Comparison of ENCODE assay signal across 1 cellular context in genomic region chr3:184540777-184541681, GRCh38.
TF ChIP-seq lines count a peak whose summit lies in the region.

No MANE protein-coding gene starts in this region.

TF ChIP-seq in HepG2, 621 proteins besides CTCF, POLR2A, EP300 and RAD21 (continued from another document):
- no peak for TF ChIP-seq KIAA2018 (CRISPR knock-in tag; IDR thresholded peaks at IDR 0.05; ENCODE audit: borderline replicate concordance)
- no peak for TF ChIP-seq ZNF343 (CRISPR knock-in tag; IDR thresholded peaks at IDR 0.05)
- no peak for TF ChIP-seq ZBTB49 (CRISPR knock-in tag; IDR thresholded peaks at IDR 0.05; ENCODE audit: borderline replicate concordance)
- TF ChIP-seq KDM2A (CRISPR knock-in tag; IDR thresholded peaks at IDR 0.05; ENCODE audit: borderline replicate concordance, low read depth) = 0 out of 2 replicates have a peak, but pooled peaks have one; percentile 43
- peak; percentile 17 for TF ChIP-seq TEAD3 (CRISPR knock-in tag; optimal IDR thresholded peaks at IDR 0.05; ENCODE audit: borderline replicate concordance)
- no peak for TF ChIP-seq ZNF660 (CRISPR knock-in tag; IDR thresholded peaks at IDR 0.05; ENCODE audit: borderline replicate concordance, low read depth)
- TF ChIP-seq ATF7 (IDR thresholded peaks at IDR 0.05) = no peak
- no peak for TF ChIP-seq ATF7 (CRISPR knock-in tag; IDR thresholded peaks at IDR 0.05)
- peak; percentile 65; the same call in 1 of the 2 replicates for TF ChIP-seq ZNF263 (CRISPR knock-in tag; IDR thresholded peaks at IDR 0.05)
- peak; percentile 51 for TF ChIP-seq XRCC5 (optimal IDR thresholded peaks at IDR 0.05; ENCODE audit: low read length)
- TF ChIP-seq ZNF512 (CRISPR knock-in tag; IDR thresholded peaks at IDR 0.05) = 0 out of 2 replicates have a peak, but pooled peaks have one; percentile 38
- peak; percentile 85 for TF ChIP-seq ZEB1 (IDR thresholded peaks at IDR 0.05; ENCODE audit: insufficient replicate concordance, low read depth)
- no peak for TF ChIP-seq NFATC3 (CRISPR knock-in tag; IDR thresholded peaks at IDR 0.05)
- TF ChIP-seq STAG1 (CRISPR knock-in tag; IDR thresholded peaks at IDR 0.05) = peak; percentile 79
- no peak for TF ChIP-seq AGO1 (IDR thresholded peaks at IDR 0.05; ENCODE audit: low read depth, low read length, poor library complexity, severe bottlenecking)
- TF ChIP-seq CENPBD1 (CRISPR knock-in tag; IDR thresholded peaks at IDR 0.05; ENCODE audit: borderline replicate concordance, low read depth) = no peak
